ENCODE assay signal across 10 cellular contexts in the genomic region with DNA sequence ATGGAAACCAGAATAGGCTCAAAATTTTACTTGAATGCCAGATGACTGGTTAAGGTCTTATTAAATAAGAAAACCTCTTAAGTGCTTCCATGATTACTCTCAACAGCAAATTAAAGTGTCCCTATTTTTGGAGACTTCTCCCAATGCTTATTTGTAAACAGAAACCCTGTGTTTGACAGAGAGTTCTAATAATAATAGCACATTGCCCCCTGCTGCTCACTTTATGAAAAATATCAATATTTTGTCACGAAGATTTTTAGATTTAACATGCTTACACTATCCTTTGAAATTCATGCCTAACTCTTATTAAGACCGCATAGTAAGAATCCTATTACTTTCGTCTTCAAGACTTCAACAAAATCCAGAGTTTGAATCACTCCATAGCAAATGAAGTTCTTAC.
DNase-seq lines count a peak whose midpoint lies in the region; ATAC-seq and TF ChIP-seq lines count a peak whose summit lies in the region.
"Had no signal": no experiment of that assay in that cellular context is flagged by ENCODE, and none has a peak within 500 bp of the region (broad histone marks: within the 10 kb centered on the region; RNA-seq: fewer than 3 reads in every experiment).

No MANE protein-coding gene starts in this region.

- no peak for ATAC-seq in Right ventricle myocardium inferior
- no peak for ATAC-seq in RWPE2 (ENCODE audit: low read depth)
- no peak for ATAC-seq in GM19035 (IDR thresholded peaks at IDR 0.05; ENCODE audit: unreplicated experiment)
- no peak for ATAC-seq in HG03378 (IDR thresholded peaks at IDR 0.05; ENCODE audit: unreplicated experiment)
- no peak for ATAC-seq in HG02840 (IDR thresholded peaks at IDR 0.05; ENCODE audit: low FRiP score, unreplicated experiment)
- ATAC-seq: activated naive CD8-positive, alpha-beta T cell treated with anti-CD3 and anti-CD28 coated beads, Interleukin-2, amount 50 U/mL, for 24 hours had no signal

- H3K36me3 ChIP-seq in left ventricle myocardium inferior: no peaks in the 10 kb centered on the region
- H3K36me3 ChIP-seq in RWPE2 (ENCODE audit: low read depth): no peaks in the 10 kb centered on the region

- intact Hi-C loops in left ventricle myocardium inferior (cut with micrococcal nuclease): loop anchor here (10.0 kb wide), 1 partner anchor 147 kb away; a partner anchor contains a TSS
- intact Hi-C loops in Right ventricle myocardium inferior (cut with DNase I): loop anchor here (2.0 to 5.0 kb wide), 2 partner anchors 151 to 605 kb away; a partner anchor contains a TSS

- H3K4me3 ChIP-seq in left ventricle myocardium inferior (no peak overlapping the region), RWPE2 (ENCODE audit: severe bottlenecking) (no peak overlapping the region), fibroblast of the aortic adventitia (ENCODE audit: low read depth, low read length) (no peak overlapping the region)
- H3K4me3 ChIP-seq: SJCRH30 had no signal

- peaks cover 4% of the 10 kb centered on the region for H3K4me1 ChIP-seq in left ventricle myocardium inferior
- H3K4me1 ChIP-seq in RWPE2 (ENCODE audit: insufficient read depth, poor library complexity, severe bottlenecking): no peaks in the 10 kb centered on the region
- H3K4me1 ChIP-seq: SJCRH30 had no signal

- DNase-seq in left ventricle myocardium inferior (no peak), Right ventricle myocardium inferior (ENCODE audit: missing footprints) (no peak), RWPE2 (ENCODE audit: low spot score) (no peak), fibroblast of the aortic adventitia (ENCODE audit: low read depth) (peak; percentile 25)
- DNase-seq in NK-92 treated with Interleukin-12 subunit alpha and Interleukin-12 subunit beta, amount 100 ng/mL, for 24 hours (lab: John Stamatoyannopoulos, UW): no peak
- DNase-seq: activated naive CD8-positive, alpha-beta T cell treated with anti-CD3 and anti-CD28 coated beads, Interleukin-2, amount 50 U/mL, for 24 hours had no signal

- peak; percentile 39 for TF ChIP-seq CTCF in left ventricle myocardium inferior (IDR thresholded peaks at IDR 0.05; ENCODE audit: borderline replicate concordance)
- peak; percentile 42 for TF ChIP-seq CTCF in RWPE2 (IDR thresholded peaks at IDR 0.05; ENCODE audit: poor library complexity, severe bottlenecking)
- TF ChIP-seq CTCF in fibroblast of the aortic adventitia (IDR thresholded peaks at IDR 0.05; ENCODE audit: insufficient read depth, low read length): no peak

- no peak overlapping the region for H3K27ac ChIP-seq in left ventricle myocardium inferior (replicated peaks)
- H3K27ac ChIP-seq in RWPE2 (ENCODE audit: poor library complexity, severe bottlenecking): no peak overlapping the region
- H3K27ac ChIP-seq: SJCRH30 had no signal

- H3K9me3 ChIP-seq in left ventricle myocardium inferior (replicated peaks): no peaks in the 10 kb centered on the region
- H3K9me3 ChIP-seq in RWPE2 (ENCODE audit: severe bottlenecking): no peaks in the 10 kb centered on the region
- H3K9me3 ChIP-seq: SJCRH30 had no signal

- no peaks in the 10 kb centered on the region for H3K27me3 ChIP-seq in left ventricle myocardium inferior (ENCODE audit: low read depth)
- peaks cover 6% of the 10 kb centered on the region for H3K27me3 ChIP-seq in RWPE2 (ENCODE audit: insufficient read depth, poor library complexity, severe bottlenecking)
- H3K27me3 ChIP-seq: SJCRH30 had no signal
